In the genomic region with DNA sequence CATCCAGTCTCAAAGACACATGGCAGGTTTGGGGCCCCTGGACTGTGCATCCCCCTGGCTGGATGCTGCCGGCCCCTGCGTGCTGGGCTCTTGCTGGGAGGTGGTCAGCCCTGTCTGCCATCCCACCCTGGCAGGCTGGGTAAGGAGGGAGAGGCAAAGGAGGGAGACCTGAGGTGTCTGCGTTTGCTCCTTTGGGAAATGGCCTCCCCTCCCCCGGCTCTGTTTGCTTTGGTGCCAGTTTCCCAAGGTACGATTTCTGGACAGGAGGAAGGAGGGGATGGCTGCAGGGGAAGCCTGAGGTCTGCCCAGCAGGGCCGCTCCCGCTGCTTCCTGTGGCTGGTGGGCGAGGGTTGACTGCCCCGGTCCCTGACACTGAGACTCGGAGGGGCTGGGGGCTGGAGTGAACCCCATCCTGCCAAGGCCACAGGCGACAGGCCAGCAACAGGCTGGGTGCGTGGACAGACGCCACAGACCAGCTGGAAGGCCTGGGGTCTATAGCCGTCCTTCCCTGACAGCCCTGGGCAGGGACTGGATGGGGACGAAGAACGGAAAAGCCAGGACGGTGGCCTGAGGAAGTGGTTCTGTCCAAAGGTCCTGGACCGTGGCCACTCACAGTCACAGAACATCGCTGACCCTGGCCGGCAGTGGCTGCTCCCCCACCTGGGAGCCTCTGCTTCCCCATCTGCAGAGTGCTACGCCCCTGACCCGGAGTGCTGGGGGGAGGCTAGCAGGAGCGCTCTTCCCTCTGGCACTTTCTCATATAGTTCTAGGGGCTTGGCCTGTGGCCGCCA, we compare ENCODE assay signal across 19 cellular contexts. TPM values are rescaled to one million over a fixed set of nuclear protein-coding genes. Genes with fewer than 3 reads are reported as not detected.
DNase-seq lines count a peak whose midpoint lies in the region; ATAC-seq and TF ChIP-seq lines count a peak whose summit lies in the region.
"Had no signal": no experiment of that assay in that cellular context is flagged by ENCODE, and none has a peak within 500 bp of the region (broad histone marks: within the 10 kb centered on the region; RNA-seq: fewer than 3 reads in every experiment).

No MANE protein-coding gene starts in this region.

- peaks cover 42% of the 10 kb centered on the region for H3K36me3 Mint-ChIP-seq in MCF 10A (ENCODE audit: insufficient read depth, unreplicated experiment)
- H3K36me3 Mint-ChIP-seq: activated naive CD4-positive, alpha-beta T cell treated with anti-CD3 and anti-CD28 coated beads, Interleukin-2, amount 50 U/mL, for 72 hours had no signal

- H3K27me3 Mint-ChIP-seq in MCF 10A (ENCODE audit: insufficient read depth, unreplicated experiment) = no peaks in the 10 kb centered on the region

- intact Hi-C loops in MCF 10A (cut with micrococcal nuclease) (no loop called here), right cardiac atrium (cut with DNase I) (loop anchor here in 1 of 4 donors (10.0 kb wide), 1 partner anchor 48 kb away; no protein-coding TSS in a partner anchor), psoas muscle (cut with DNase I) (no loop called here)

- BruUV-seq in MCF 10A (replicated peaks; lab: Mats Ljungman, UMichigan) = no TSS peak

- peaks cover 8% of the 10 kb centered on the region for H3K9me3 Mint-ChIP-seq in MCF 10A (ENCODE audit: unreplicated experiment)
- H3K9me3 Mint-ChIP-seq: activated naive CD4-positive, alpha-beta T cell treated with anti-CD3 and anti-CD28 coated beads, Interleukin-2, amount 50 U/mL, for 72 hours; mesothelial cell of epicardium had no signal

- H3K36me3 ChIP-seq in psoas muscle (ENCODE audit: insufficient read depth in 1 of 2, low read depth in 1 of 2) = peaks cover 0 to under 1% of the 10 kb centered on the region in 2 donors
- H3K36me3 ChIP-seq: cardiac muscle cell had no signal

- H3K27me3 ChIP-seq in right cardiac atrium (ENCODE audit: control insufficient read depth, insufficient read depth) (no peaks in the 10 kb centered on the region), psoas muscle (ENCODE audit: insufficient read depth in 3 of 3, low read length in 2 of 3) (no peaks in the 10 kb centered on the region)
- H3K27me3 ChIP-seq: cardiac muscle cell had no signal

- CTCF ChIA-PET in MCF 10A (lab: Yijun Ruan, JAX) = no interaction called here

- DNase-seq in MCF 10A (ENCODE audit: unreplicated experiment) (no peak), right cardiac atrium (peak; percentile 27 to 67 (median 59)), psoas muscle (peak; percentile 19 to 50), MV-4-11 (lab: John Stamatoyannopoulos, UW) (no peak), ureter (ENCODE audit: low spot score) (no peak)
- DNase-seq in activated CD8-positive, alpha-beta memory T cell treated with anti-CD3 and anti-CD28 coated beads for 24 hours = no peak
- DNase-seq: activated CD4-positive, CD25-positive, alpha-beta regulatory T cell treated with anti-CD3 and anti-CD28 coated beads, Interleukin-2, amount 50 U/mL, for 72 hours; Calu3; foreskin fibroblast; GDM1; Kasumi-1; NCI-H187; NCI-H446 treated with DMSO at 0.1 percent for 48 hours had no signal

- peak overlapping the region; percentile 96 for H3K27ac ChIP-seq in C4-2B
- no peak overlapping the region for H3K27ac ChIP-seq in right cardiac atrium (ENCODE audit: low read length)
- H3K27ac ChIP-seq in psoas muscle = no peak overlapping the region
- H3K27ac ChIP-seq: cardiac muscle cell, thoracic aorta had no signal

- POLR2A ChIA-PET in MCF 10A (lab: Yijun Ruan, JAX) = interaction anchor here (0.7 to 5.4 kb wide), 7 partner anchors 8 to 252 kb away, joined by 3 to 179 read pairs (median 3); no protein-coding TSS in a partner anchor

- H3K9me3 ChIP-seq in right cardiac atrium (ENCODE audit: control insufficient read depth, low read length) = no peaks in the 10 kb centered on the region
- no peaks in the 10 kb centered on the region for H3K9me3 ChIP-seq in psoas muscle
- H3K9me3 ChIP-seq: thoracic aorta had no signal

- H3K4me1 Mint-ChIP-seq in MCF 10A (ENCODE audit: insufficient read depth, unreplicated experiment) = peaks cover 36% of the 10 kb centered on the region
- H3K4me1 Mint-ChIP-seq: mesothelial cell of epicardium had no signal

- H3K4me1 ChIP-seq in right cardiac atrium (ENCODE audit: control insufficient read depth, insufficient read depth, low read length) = peaks cover 3% of the 10 kb centered on the region
- peaks cover 23% of the 10 kb centered on the region for H3K4me1 ChIP-seq in psoas muscle

- H3K27ac Mint-ChIP-seq in MCF 10A (ENCODE audit: low read depth, unreplicated experiment) = peak overlapping the region; percentile 79
- H3K27ac Mint-ChIP-seq: activated naive CD4-positive, alpha-beta T cell treated with anti-CD3 and anti-CD28 coated beads, Interleukin-2, amount 50 U/mL, for 72 hours; mesothelial cell of epicardium had no signal

- TF ChIP-seq CTCF in C4-2B (conservative IDR thresholded peaks at IDR 0.05) = no peak
- TF ChIP-seq CTCF in MCF 10A (IDR thresholded peaks at IDR 0.05; ENCODE audit: unreplicated experiment) = no peak
- TF ChIP-seq CTCF in psoas muscle (IDR thresholded peaks at IDR 0.05) = no peak

- 61% methylated on average over 24 of the region's 24 CpGs for WGBS in right cardiac atrium
- 76 to 81% (median 77%) methylated on average over 24 of the region's 24 CpGs for WGBS in psoas muscle, 3 donors

- ATAC-seq in right cardiac atrium (peak in 1 of 2 donors; percentile 12), psoas muscle (no peak), HG03159 (IDR thresholded peaks at IDR 0.05; ENCODE audit: unreplicated experiment) (no peak)
- ATAC-seq: activated naive CD4-positive, alpha-beta T cell treated with anti-CD3 and anti-CD28 coated beads, Interleukin-2, amount 50 U/mL, for 72 hours had no signal

- H3K4me3 Mint-ChIP-seq in MCF 10A (ENCODE audit: unreplicated experiment) = peak overlapping the region; percentile 90
- H3K4me3 Mint-ChIP-seq: mesothelial cell of epicardium had no signal

- H3K4me3 ChIP-seq in right cardiac atrium (ENCODE audit: low read length) (no peak overlapping the region), psoas muscle (no peak overlapping the region)
- H3K4me3 ChIP-seq: cardiac muscle cell, thoracic aorta had no signal

RNA-seq across cellular contexts. Expression of a gene that starts 38.0 kb away (rescaled TPM):
- 85.7 and 115 TPM in 2 replicates for total RNA-seq in MCF 10A (2022)
- 10 to 100 TPM; 14.1 to 19.1 (median 15.4) TPM for total RNA-seq in right cardiac atrium
- 10.3 TPM for polyA plus RNA-seq in right cardiac atrium
- total RNA-seq in psoas muscle = 10 to 100 TPM in 2 of 4 donors, 1 to 10 TPM in 2; 6.9 to 12.4 (median 10.3) TPM
- 1 to 10 TPM; 3.4 to 5.0 (median 4.3) TPM for polyA plus RNA-seq in psoas muscle
- total RNA-seq in ureter = 84.3 TPM

Comparison
In these comparisons a context has a peak if more than half of its experiments do, and no peak if none do; other contexts are left out.
1. DNase-seq: peak in right cardiac atrium (3 of 3) and psoas muscle (2 of 2); none in MCF 10A (single experiment), MV-4-11 (single experiment), ureter (single experiment) and activated CD8-positive, alpha-beta memory T cell treated with anti-CD3 and anti-CD28 coated beads for 24 hours (single experiment).